18 cellular contexts compared by ENCODE assay signal in the genomic region with DNA sequence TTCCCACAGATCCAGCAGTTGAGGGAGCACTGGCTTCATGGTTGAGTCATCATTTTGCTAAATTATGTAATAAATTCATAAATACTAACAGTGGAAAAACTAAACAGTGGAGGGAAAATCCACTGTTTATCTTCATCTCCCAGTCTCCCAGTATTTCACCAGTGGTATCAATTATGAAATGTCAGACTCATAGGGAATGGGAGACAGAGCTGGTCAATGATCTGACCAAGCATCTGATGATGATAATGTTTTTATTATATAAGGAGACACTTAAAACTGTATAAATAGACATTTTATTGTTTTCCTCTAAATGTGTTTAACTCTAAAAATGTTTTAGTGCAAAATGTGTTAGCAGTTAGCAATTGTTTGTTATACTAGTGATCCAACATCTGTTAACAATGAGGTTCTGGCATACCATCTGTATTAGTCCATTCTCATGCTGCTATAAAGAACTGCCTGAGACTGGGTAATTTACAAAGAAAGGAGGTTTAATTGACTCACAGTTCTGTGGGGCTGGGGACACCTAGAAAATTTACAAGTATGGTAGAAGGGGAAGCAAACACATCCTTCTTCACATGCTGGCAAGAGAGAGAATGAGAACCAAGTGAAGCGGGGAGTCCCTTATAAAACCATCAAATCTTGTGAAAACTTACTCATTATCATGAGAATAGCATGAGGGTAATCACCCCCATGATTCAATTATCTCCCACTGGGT. TPM values are rescaled to one million over a fixed set of nuclear protein-coding genes. Genes with fewer than 3 reads are reported as not detected.
DNase-seq lines count a peak whose midpoint lies in the region; ATAC-seq, FAIRE-seq and TF ChIP-seq lines count a peak whose summit lies in the region.
"Had no signal": no experiment of that assay in that cellular context is flagged by ENCODE, and none has a peak within 500 bp of the region (broad histone marks: within the 10 kb centered on the region; RNA-seq: fewer than 3 reads in every experiment).

No MANE protein-coding gene starts in this region.

- H3K27ac ChIP-seq in breast epithelium (peak overlapping the region; percentile 43 to 50), neutrophil (peak overlapping the region; percentile 55), left lung (no peak overlapping the region)
- H3K27ac ChIP-seq: uterus had no signal

- no peak for TF ChIP-seq POLR2A in breast epithelium (IDR thresholded peaks at IDR 0.05)

- TF ChIP-seq CTCF in breast epithelium (IDR thresholded peaks at IDR 0.05) (no peak), neutrophil (IDR thresholded peaks at IDR 0.05) (no peak), left lung (IDR thresholded peaks at IDR 0.05) (no peak)

- H3K36me3 ChIP-seq in breast epithelium, result no peaks in the 10 kb centered on the region
- no peaks in the 10 kb centered on the region for H3K36me3 ChIP-seq in neutrophil
- no peaks in the 10 kb centered on the region for H3K36me3 ChIP-seq in left lung
- H3K36me3 ChIP-seq: uterus had no signal

- H3K4me3 ChIP-seq in breast epithelium (no peak overlapping the region), neutrophil (ENCODE audit: low read depth in 1 of 2, low read length in 1 of 2) (no peak overlapping the region), left lung (no peak overlapping the region)
- H3K4me3 ChIP-seq: uterus had no signal

- FAIRE-seq in HTR-8/SVneo (lab: Jason Lieb, UNC), result no peak
- FAIRE-seq: GM18507, H1 had no signal

- intact Hi-C loops in breast epithelium (cut with DNase I; ENCODE audit: low total_unique reads), result no loop called here
- intact Hi-C loops in left lung (cut with DNase I), result no loop called here

- H3K27me3 ChIP-seq in breast epithelium, result no peaks in the 10 kb centered on the region
- H3K27me3 ChIP-seq in neutrophil, result peaks cover 11% of the 10 kb centered on the region
- no peaks in the 10 kb centered on the region for H3K27me3 ChIP-seq in left lung
- H3K27me3 ChIP-seq: uterus had no signal

- no peaks in the 10 kb centered on the region for H3K4me1 ChIP-seq in breast epithelium
- peaks cover 31 to 45% of the 10 kb centered on the region in 2 experiments for H3K4me1 ChIP-seq in neutrophil (ENCODE audit: control insufficient read depth in 1 of 2, insufficient read depth in 1 of 2, low read depth in 1 of 2, low read length in 1 of 2)
- H3K4me1 ChIP-seq in left lung, result peaks cover 0 to 10% of the 10 kb centered on the region in 2 donors
- H3K4me1 ChIP-seq: uterus had no signal

- DNase-seq in AG20443 (ENCODE audit: low spot score) (peak; percentile 37), HTR-8/SVneo (ENCODE audit: insufficient read length, low spot score) (peak; percentile 8), breast epithelium (ENCODE audit: low spot score in 2 of 2) (no peak), HuH-7 (ENCODE audit: low spot score) (no peak), C1 segment of cervical spinal cord (lab: John Stamatoyannopoulos, UW) (no peak), left lung (no peak)
- DNase-seq: GF-D8; left ventricle myocardium superior; natural killer cell; NCI-H187 treated with DMSO at 0.1 percent for 48 hours; NCI-H526 treated with DMSO at 0.1 percent for 48 hours; RPMI8226; stimulated activated CD4-positive, alpha-beta T cell treated with anti-CD3 and anti-CD28 coated beads, Interleukin-4, amount 100 ng/mL, for 24 hours; uterus had no signal

- ATAC-seq in GM18909 (IDR thresholded peaks at IDR 0.05; ENCODE audit: poor library complexity, unreplicated experiment) (no peak), left lung (no peak)
- ATAC-seq: left ventricle myocardium superior, natural killer cell had no signal

- no peaks in the 10 kb centered on the region for H3K9me3 ChIP-seq in breast epithelium
- H3K9me3 ChIP-seq in neutrophil, result no peaks in the 10 kb centered on the region
- H3K9me3 ChIP-seq in left lung, result no peaks in the 10 kb centered on the region
- H3K9me3 ChIP-seq: uterus had no signal

RNA-seq across cellular contexts. Expression of a gene that starts 11.8 kb away (rescaled TPM):
- total RNA-seq in breast epithelium, result 100 to 1,000 TPM in 2 of 3 donors, 10 to 100 TPM in 1; 96.4 to 177 (median 117) TPM
- 100 to 1,000 TPM; 103 to 121 TPM for total RNA-seq in left lung

RNA-seq across cellular contexts. Expression of a gene that starts 42.8 kb away (rescaled TPM):
- total RNA-seq in breast epithelium, result 10 to 100 TPM; 26.2 to 67.0 (median 43.9) TPM
- 10 to 100 TPM; 55.8 to 72.4 TPM for total RNA-seq in left lung

Comparison
In these comparisons a context has a peak if more than half of its experiments do, and no peak if none do; other contexts are left out.
1. DNase-seq: peak in AG20443 (single experiment) and HTR-8/SVneo (single experiment); none in breast epithelium (0 of 2), HuH-7 (single experiment), C1 segment of cervical spinal cord (0 of 14) and left lung (0 of 2).
2. H3K27ac ChIP-seq: peak in breast epithelium (2 of 2) and neutrophil (single experiment); none in left lung (0 of 2).